In the genomic region with DNA sequence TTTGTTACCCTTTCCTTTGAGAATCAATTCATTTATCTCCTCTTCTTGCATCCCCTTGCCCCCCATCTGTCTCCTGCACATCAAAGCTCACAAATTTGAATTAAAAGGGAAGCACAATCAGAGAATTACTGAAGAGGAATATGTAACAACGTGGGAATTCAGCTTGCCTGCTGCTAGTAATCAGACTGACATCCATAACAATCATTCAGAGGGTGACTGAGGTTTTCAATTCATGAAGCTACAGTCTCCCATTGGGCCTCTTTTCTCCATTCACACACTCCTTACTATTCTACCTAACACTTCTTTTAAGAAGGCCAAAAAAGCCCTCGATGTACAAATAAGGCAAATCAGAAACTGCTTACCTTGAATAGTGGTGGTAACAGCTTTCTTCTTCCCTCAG, we compare ENCODE assay signal across 1 cellular context.
TF ChIP-seq lines count a peak whose summit lies in the region.

No MANE protein-coding gene starts in this region.

TF ChIP-seq in H1, 55 proteins besides CTCF, POLR2A, EP300 and RAD21:
- peak; percentile 25; the same call in 1 of the 2 replicates for TF ChIP-seq POU5F1 (IDR thresholded peaks at IDR 0.05; ENCODE audit: low read depth, low read length)
- no peak for TF ChIP-seq BACH1 (IDR thresholded peaks at IDR 0.05; ENCODE audit: low read length)
- peak; percentile 52 for TF ChIP-seq NANOG (IDR thresholded peaks at IDR 0.05; ENCODE audit: insufficient read depth, low read depth, low read length, poor library complexity, severe bottlenecking)
